In genomic region chr4:73723029-73723428, GRCh38 we compare ENCODE assay signal across 15 cellular contexts. TPM values are rescaled to one million over a fixed set of nuclear protein-coding genes. Genes with fewer than 3 reads are reported as not detected.
DNase-seq lines count a peak whose midpoint lies in the region; ATAC-seq, FAIRE-seq and TF ChIP-seq lines count a peak whose summit lies in the region.
"Had no signal": no experiment of that assay in that cellular context is flagged by ENCODE, and none has a peak within 500 bp of the region (broad histone marks: within the 10 kb centered on the region; RNA-seq: fewer than 3 reads in every experiment).

No MANE protein-coding gene starts in this region.

- no peak for TF ChIP-seq CTCF in bronchial epithelial cell (IDR thresholded peaks at IDR 0.05; ENCODE audit: insufficient read depth, low read length, severe bottlenecking)

- no peaks in the 10 kb centered on the region for H3K27me3 ChIP-seq in bronchial epithelial cell (ENCODE audit: control insufficient read depth, insufficient read depth, low read length)

- no peak for ATAC-seq in HG03354 (IDR thresholded peaks at IDR 0.05; ENCODE audit: poor library complexity, severe bottlenecking, unreplicated experiment)

- H3K4me3 ChIP-seq in bronchial epithelial cell (ENCODE audit: low read depth, low read length), result no peak overlapping the region

- FAIRE-seq in RCC 7860 (lab: Jason Lieb, UNC) (no peak), bronchial epithelial cell (lab: Jason Lieb, UNC) (no peak)
- FAIRE-seq: GM12892 had no signal

- DNase-seq in HCEC 1CT, result peak; percentile 36
- DNase-seq in RCC 7860 (ENCODE audit: low spot score), result peak; percentile 60
- DNase-seq in bronchial epithelial cell (ENCODE audit: low read depth), result peak; percentile 91
- DNase-seq in renal cortical epithelial cell (ENCODE audit: low read depth), result peak; percentile 38
- no peak for DNase-seq in hepatic stellate cell (ENCODE audit: low spot score)
- no peak for DNase-seq in HPDE6-E6E7 (ENCODE audit: extremely low spot score)
- DNase-seq: BE2C; CD4-positive, alpha-beta memory T cell; DMS79 treated with DMSO at 0.1 percent for 48 hours; GDM1; KG1; NCI-H2029; NCI-H524 had no signal

- H3K36me3 ChIP-seq in bronchial epithelial cell (ENCODE audit: control insufficient read depth, insufficient read depth, low read length), result no peaks in the 10 kb centered on the region
- H3K36me3 ChIP-seq: BE2C had no signal

RNA-seq across cellular contexts. Expression of gene CXCL8, which starts 17.3 kb away (rescaled TPM):
- total RNA-seq in bronchial epithelial cell (1.8 and 2.9 TPM in 2 replicates), renal cortical epithelial cell (110 and 1,468 TPM in 2 replicates)

Comparison
In these comparisons a context has a peak if more than half of its experiments do, and no peak if none do; other contexts are left out.
1. DNase-seq: peak in HCEC 1CT (single experiment), RCC 7860 (single experiment), bronchial epithelial cell (single experiment) and renal cortical epithelial cell (single experiment); none in hepatic stellate cell (single experiment) and HPDE6-E6E7 (single experiment).
2. RNA of gene CXCL8, which starts 17.3 kb away (total RNA-seq): 110 to 1,468 TPM in renal cortical epithelial cell; 1.8 to 2.9 TPM in bronchial epithelial cell; every median in the first group is over 10 times any median in the second.